Comparison of ENCODE assay signal across 9 cellular contexts in the genomic region with DNA sequence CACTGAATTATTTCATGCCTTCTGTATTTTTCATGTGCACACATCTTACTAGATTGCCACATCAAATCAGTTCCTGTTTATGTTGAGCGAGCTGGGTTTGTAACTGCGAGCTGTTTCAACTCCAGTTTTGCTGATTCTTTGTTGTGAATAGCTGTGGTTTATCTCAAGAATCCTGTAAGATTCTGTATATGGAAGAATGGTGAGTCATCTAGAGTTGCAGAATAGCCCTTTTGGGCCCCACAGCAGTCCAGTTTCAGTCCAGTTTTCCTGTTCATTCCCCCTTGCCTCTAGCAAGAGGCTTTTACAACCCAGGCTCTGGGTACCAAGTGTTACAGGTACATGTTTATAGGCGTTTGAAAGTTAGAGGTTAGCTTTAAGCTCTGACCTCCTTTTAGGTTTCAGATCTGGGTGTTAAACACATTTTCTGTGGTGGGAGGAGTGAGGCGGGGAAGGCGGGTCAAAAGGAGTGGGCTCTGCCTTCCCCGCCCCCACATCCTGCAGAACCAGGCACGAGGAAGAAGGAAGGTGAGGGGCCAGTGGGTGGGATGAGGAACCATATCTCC. TPM values are rescaled to one million over a fixed set of nuclear protein-coding genes. Genes with fewer than 3 reads are reported as not detected.
DNase-seq lines count a peak whose midpoint lies in the region; ATAC-seq lines count a peak whose summit lies in the region.
"Had no signal": no experiment of that assay in that cellular context is flagged by ENCODE, and none has a peak within 500 bp of the region (broad histone marks: within the 10 kb centered on the region; RNA-seq: fewer than 3 reads in every experiment).

No MANE protein-coding gene starts in this region.

- DNase-seq in Right ventricle myocardium inferior (ENCODE audit: missing footprints) (no peak), cardiac septum (ENCODE audit: low spot score) (no peak), SJCRH30 (peak in 1 of 2 experiments; percentile 37), brain pericyte (ENCODE audit: low read depth, low spot score) (peak; percentile 79), left kidney (ENCODE audit: low read depth, low spot score) (peak; percentile 43), NCI-H82 treated with DMSO at 0.1 percent for 48 hours (lab: John Stamatoyannopoulos, UW; ENCODE audit: unreplicated experiment) (no peak)
- peak; percentile 51 for DNase-seq in stimulated activated naive CD4-positive, alpha-beta T cell treated with Interleukin-2 at 50 U/mL for 16 hours (lab: John Stamatoyannopoulos, UW)

- H3K36me3 ChIP-seq in SJCRH30 = no peaks in the 10 kb centered on the region
- H3K36me3 ChIP-seq: ovary had no signal

- intact Hi-C loops in Right ventricle myocardium inferior (cut with DNase I) = no loop called here
- intact Hi-C loops in cardiac septum (cut with DNase I) = no loop called here

- H3K4me1 ChIP-seq in SJCRH30 = peaks cover 23% of the 10 kb centered on the region

- H3K27me3 ChIP-seq in SJCRH30 = no peaks in the 10 kb centered on the region
- H3K27me3 ChIP-seq: ovary had no signal

- peak overlapping the region; percentile 28 for H3K27ac ChIP-seq in SJCRH30

- H3K4me3 ChIP-seq in SJCRH30 = no peak overlapping the region
- H3K4me3 ChIP-seq: ovary had no signal

- ATAC-seq in Right ventricle myocardium inferior = peak; percentile 41
- peak; percentile 64 for ATAC-seq in HG03103 (IDR thresholded peaks at IDR 0.05; ENCODE audit: low read depth, unreplicated experiment)

- H3K9me3 ChIP-seq in SJCRH30 (replicated peaks) = no peaks in the 10 kb centered on the region
- H3K9me3 ChIP-seq: ovary had no signal

RNA-seq across cellular contexts. Expression of a gene that starts 32.7 kb away (rescaled TPM):
- total RNA-seq in Right ventricle myocardium inferior = 36.1 TPM
- 30.8 TPM for total RNA-seq in cardiac septum
- 54.5 and 58.0 TPM in 2 replicates for total RNA-seq in SJCRH30 (2014; rRNA removed; shearing (Covaris generic))

Comparison
In these comparisons a context has a peak if more than half of its experiments do, and no peak if none do; other contexts are left out.
1. DNase-seq: peak in brain pericyte (single experiment), left kidney (single experiment) and stimulated activated naive CD4-positive, alpha-beta T cell treated with Interleukin-2 at 50 U/mL for 16 hours (single experiment); none in Right ventricle myocardium inferior (single experiment), cardiac septum (single experiment) and NCI-H82 treated with DMSO at 0.1 percent for 48 hours (single experiment).